ENCODE assay signal across 8 cellular contexts in genomic region chr2:108593547-108594098, GRCh38. TPM values are rescaled to one million over a fixed set of nuclear protein-coding genes. Genes with fewer than 3 reads are reported as not detected.
DNase-seq lines count a peak whose midpoint lies in the region; ATAC-seq and TF ChIP-seq lines count a peak whose summit lies in the region.

No MANE protein-coding gene starts in this region.

- H2BK5ac ChIP-seq in trophoblast cell (ENCODE audit: low read depth, low read length, poor library complexity) = peak overlapping the region; percentile 93

- H3K23ac ChIP-seq in trophoblast cell (ENCODE audit: low read length) = no peak overlapping the region

- H4K8ac ChIP-seq in trophoblast cell (ENCODE audit: low read depth, low read length) = no peak overlapping the region

- CTCF ChIA-PET in HEK293T (lab: Yijun Ruan, JAX) = interaction anchor here (0.7 to 3.0 kb wide), 5 partner anchors 9 to 216 kb away, joined by 3 to 19 read pairs (median 4); partner anchors contain the start of gene SULT1C4

- ATAC-seq in GM18511 (IDR thresholded peaks at IDR 0.05; ENCODE audit: unreplicated experiment) = peak; percentile 19

- H2AK5ac ChIP-seq in trophoblast cell (ENCODE audit: low read length) = no peak overlapping the region

- in situ Hi-C loops in GM13977 (cut with MboI; ENCODE audit: low pct_unique_long_range_greater_than_20kb, low sequenced_read_pairs, unreplicated experiment) = loop anchor here (25.0 kb wide), 2 partner anchors 131 to 206 kb away; partner anchors contain the start of gene SULT1C4

- peak overlapping the region; percentile 37 for H4K91ac ChIP-seq in trophoblast cell (ENCODE audit: low read depth, low read length)

- no peak overlapping the region for H3K14ac ChIP-seq in trophoblast cell (ENCODE audit: low read length)

- no peak overlapping the region for H2BK12ac ChIP-seq in trophoblast cell (ENCODE audit: low read length)

- TF ChIP-seq CTCF in GM13977 (IDR thresholded peaks at IDR 0.05; ENCODE audit: extremely low read depth, insufficient read depth, missing control alignments) = no peak

- peak overlapping the region; percentile 62 for H3K4ac ChIP-seq in trophoblast cell (ENCODE audit: low read depth, low read length)

- H2AFZ ChIP-seq in trophoblast cell (ENCODE audit: insufficient read depth, low read length, poor library complexity) = no peak overlapping the region

- no peak overlapping the region for H3K4me3 ChIP-seq in trophoblast cell (ENCODE audit: low read depth, low read length)

- H3K9me3 ChIP-seq in trophoblast cell (ENCODE audit: insufficient read depth, low read depth, low read length) = no peaks in the 10 kb centered on the region

- peaks cover 4% of the 10 kb centered on the region for H3K79me2 ChIP-seq in trophoblast cell (ENCODE audit: control insufficient read depth, insufficient read depth, low read length, poor library complexity)

- no peak overlapping the region for H4K12ac ChIP-seq in trophoblast cell (ENCODE audit: low read depth, low read length)

- H3K27ac ChIP-seq in trophoblast cell (ENCODE audit: low read depth, low read length) = peak overlapping the region; percentile 96

- peaks cover 0 to 7% of the 10 kb centered on the region in 2 experiments for H3K4me1 ChIP-seq in trophoblast cell (ENCODE audit: control insufficient read depth in 1 of 2, insufficient read depth in 2 of 2, low read length in 2 of 2)

- peak overlapping the region; percentile 76 for H2BK120ac ChIP-seq in trophoblast cell (ENCODE audit: insufficient read depth, low read length, poor library complexity)

- TF ChIP-seq RAD21 in Ishikawa (IDR thresholded peaks at IDR 0.05; ENCODE audit: low read depth) = no peak

- H3K18ac ChIP-seq in trophoblast cell (ENCODE audit: low read length) = no peak overlapping the region

- H3K79me1 ChIP-seq in trophoblast cell (ENCODE audit: low read length) = peaks cover 7% of the 10 kb centered on the region

- DNase-seq in dermis blood vessel endothelial cell (peak; percentile 84), trophoblast cell (no peak), HEK293T (ENCODE audit: extremely low spot score) (no peak), GM13977 (ENCODE audit: low spot score) (no peak), NCI-H510A treated with DMSO at 0.1 percent for 48 hours (lab: John Stamatoyannopoulos, UW) (no peak), GM19240 (ENCODE audit: insufficient read length, low spot score) (no peak)

- peak; percentile 52; the same call in 1 of the 2 replicates for TF ChIP-seq EP300 in Ishikawa (IDR thresholded peaks at IDR 0.05; ENCODE audit: borderline replicate concordance)

- no peaks in the 10 kb centered on the region for H3K27me3 ChIP-seq in trophoblast cell (ENCODE audit: insufficient read depth, low read length)

- no peak overlapping the region for H3K9ac ChIP-seq in trophoblast cell (ENCODE audit: low read length)

- peak overlapping the region; percentile 40 for H3K4me2 ChIP-seq in trophoblast cell (ENCODE audit: low read length)

- H3K36me3 ChIP-seq in trophoblast cell (ENCODE audit: control insufficient read depth in 1 of 2, insufficient read depth in 2 of 2, low read length in 2 of 2) = no peaks in the 10 kb centered on the region

- POLR2A ChIA-PET in HEK293T (lab: Yijun Ruan, JAX) = no interaction called here

TF ChIP-seq in Ishikawa, 13 proteins besides CTCF, POLR2A, EP300 and RAD21 (continues in another document):
- TF ChIP-seq TCF12 (IDR thresholded peaks at IDR 0.05; ENCODE audit: low read depth) (0 out of 2 replicates have a peak, but pooled peaks have one; percentile 48), YY1 (IDR thresholded peaks at IDR 0.05; ENCODE audit: low read depth) (no peak), CREB1 (IDR thresholded peaks at IDR 0.05; ENCODE audit: low read depth) (no peak), CEBPB (IDR thresholded peaks at IDR 0.05) (no peak), EGR1 (IDR thresholded peaks at IDR 0.05) (no peak), TAF1 (IDR thresholded peaks at IDR 0.05; ENCODE audit: low read depth) (no peak)
- TF ChIP-seq, protein P1, sequence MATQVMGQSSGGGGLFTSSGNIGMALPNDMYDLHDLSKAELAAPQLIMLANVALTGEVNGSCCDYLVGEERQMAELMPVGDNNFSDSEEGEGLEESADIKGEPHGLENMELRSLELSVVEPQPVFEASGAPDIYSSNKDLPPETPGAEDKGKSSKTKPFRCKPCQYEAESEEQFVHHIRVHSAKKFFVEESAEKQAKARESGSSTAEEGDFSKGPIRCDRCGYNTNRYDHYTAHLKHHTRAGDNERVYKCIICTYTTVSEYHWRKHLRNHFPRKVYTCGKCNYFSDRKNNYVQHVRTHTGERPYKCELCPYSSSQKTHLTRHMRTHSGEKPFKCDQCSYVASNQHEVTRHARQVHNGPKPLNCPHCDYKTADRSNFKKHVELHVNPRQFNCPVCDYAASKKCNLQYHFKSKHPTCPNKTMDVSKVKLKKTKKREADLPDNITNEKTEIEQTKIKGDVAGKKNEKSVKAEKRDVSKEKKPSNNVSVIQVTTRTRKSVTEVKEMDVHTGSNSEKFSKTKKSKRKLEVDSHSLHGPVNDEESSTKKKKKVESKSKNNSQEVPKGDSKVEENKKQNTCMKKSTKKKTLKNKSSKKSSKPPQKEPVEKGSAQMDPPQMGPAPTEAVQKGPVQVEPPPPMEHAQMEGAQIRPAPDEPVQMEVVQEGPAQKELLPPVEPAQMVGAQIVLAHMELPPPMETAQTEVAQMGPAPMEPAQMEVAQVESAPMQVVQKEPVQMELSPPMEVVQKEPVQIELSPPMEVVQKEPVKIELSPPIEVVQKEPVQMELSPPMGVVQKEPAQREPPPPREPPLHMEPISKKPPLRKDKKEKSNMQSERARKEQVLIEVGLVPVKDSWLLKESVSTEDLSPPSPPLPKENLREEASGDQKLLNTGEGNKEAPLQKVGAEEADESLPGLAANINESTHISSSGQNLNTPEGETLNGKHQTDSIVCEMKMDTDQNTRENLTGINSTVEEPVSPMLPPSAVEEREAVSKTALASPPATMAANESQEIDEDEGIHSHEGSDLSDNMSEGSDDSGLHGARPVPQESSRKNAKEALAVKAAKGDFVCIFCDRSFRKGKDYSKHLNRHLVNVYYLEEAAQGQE (IDR thresholded peaks at IDR 0.05; ENCODE audit: low read depth) = no peak
- TF ChIP-seq, protein P2, sequence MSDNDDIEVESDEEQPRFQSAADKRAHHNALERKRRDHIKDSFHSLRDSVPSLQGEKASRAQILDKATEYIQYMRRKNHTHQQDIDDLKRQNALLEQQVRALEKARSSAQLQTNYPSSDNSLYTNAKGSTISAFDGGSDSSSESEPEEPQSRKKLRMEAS (IDR thresholded peaks at IDR 0.05) = no peak
- TF ChIP-seq, protein P3, sequence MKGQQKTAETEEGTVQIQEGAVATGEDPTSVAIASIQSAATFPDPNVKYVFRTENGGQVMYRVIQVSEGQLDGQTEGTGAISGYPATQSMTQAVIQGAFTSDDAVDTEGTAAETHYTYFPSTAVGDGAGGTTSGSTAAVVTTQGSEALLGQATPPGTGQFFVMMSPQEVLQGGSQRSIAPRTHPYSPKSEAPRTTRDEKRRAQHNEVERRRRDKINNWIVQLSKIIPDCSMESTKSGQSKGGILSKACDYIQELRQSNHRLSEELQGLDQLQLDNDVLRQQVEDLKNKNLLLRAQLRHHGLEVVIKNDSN (IDR thresholded peaks at IDR 0.05) = no peak

TF ChIP-seq in HEK293T, 16 proteins besides CTCF, POLR2A, EP300 and RAD21:
- TF ChIP-seq FOXK2 (IDR thresholded peaks at IDR 0.05) (no peak), ELF4 (IDR thresholded peaks at IDR 0.05) (no peak), LEF1 (IDR thresholded peaks at IDR 0.05; ENCODE audit: borderline replicate concordance) (no peak), ARNT (IDR thresholded peaks at IDR 0.05) (no peak), CTBP1 (IDR thresholded peaks at IDR 0.05; ENCODE audit: borderline replicate concordance) (no peak), TARDBP (IDR thresholded peaks at IDR 0.05) (no peak), BHLHE40 (IDR thresholded peaks at IDR 0.05; ENCODE audit: borderline replicate concordance) (no peak), HDGF (IDR thresholded peaks at IDR 0.05; ENCODE audit: borderline replicate concordance) (no peak), NFRKB (IDR thresholded peaks at IDR 0.05) (no peak), SP1 (IDR thresholded peaks at IDR 0.05) (no peak), FOXA1 (IDR thresholded peaks at IDR 0.05) (no peak), L3MBTL2 (conservative IDR thresholded peaks at IDR 0.05) (no peak), ZNF384 (IDR thresholded peaks at IDR 0.05) (no peak), SUZ12 (IDR thresholded peaks at IDR 0.05) (no peak), FOXM1 (IDR thresholded peaks at IDR 0.05; ENCODE audit: borderline replicate concordance) (no peak)
- TF ChIP-seq, protein P4, sequence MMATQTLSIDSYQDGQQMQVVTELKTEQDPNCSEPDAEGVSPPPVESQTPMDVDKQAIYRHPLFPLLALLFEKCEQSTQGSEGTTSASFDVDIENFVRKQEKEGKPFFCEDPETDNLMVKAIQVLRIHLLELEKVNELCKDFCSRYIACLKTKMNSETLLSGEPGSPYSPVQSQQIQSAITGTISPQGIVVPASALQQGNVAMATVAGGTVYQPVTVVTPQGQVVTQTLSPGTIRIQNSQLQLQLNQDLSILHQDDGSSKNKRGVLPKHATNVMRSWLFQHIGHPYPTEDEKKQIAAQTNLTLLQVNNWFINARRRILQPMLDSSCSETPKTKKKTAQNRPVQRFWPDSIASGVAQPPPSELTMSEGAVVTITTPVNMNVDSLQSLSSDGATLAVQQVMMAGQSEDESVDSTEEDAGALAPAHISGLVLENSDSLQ (IDR thresholded peaks at IDR 0.05) = no peak

RNA-seq across cellular contexts. Expression of gene LIMS1, which starts 59.4 kb away (rescaled TPM):
- total RNA-seq in dermis blood vessel endothelial cell = 430 and 494 TPM in 2 replicates
- polyA plus RNA-seq in trophoblast cell (2013) = 60.3 and 62.4 TPM in 2 replicates
